In the genomic region with DNA sequence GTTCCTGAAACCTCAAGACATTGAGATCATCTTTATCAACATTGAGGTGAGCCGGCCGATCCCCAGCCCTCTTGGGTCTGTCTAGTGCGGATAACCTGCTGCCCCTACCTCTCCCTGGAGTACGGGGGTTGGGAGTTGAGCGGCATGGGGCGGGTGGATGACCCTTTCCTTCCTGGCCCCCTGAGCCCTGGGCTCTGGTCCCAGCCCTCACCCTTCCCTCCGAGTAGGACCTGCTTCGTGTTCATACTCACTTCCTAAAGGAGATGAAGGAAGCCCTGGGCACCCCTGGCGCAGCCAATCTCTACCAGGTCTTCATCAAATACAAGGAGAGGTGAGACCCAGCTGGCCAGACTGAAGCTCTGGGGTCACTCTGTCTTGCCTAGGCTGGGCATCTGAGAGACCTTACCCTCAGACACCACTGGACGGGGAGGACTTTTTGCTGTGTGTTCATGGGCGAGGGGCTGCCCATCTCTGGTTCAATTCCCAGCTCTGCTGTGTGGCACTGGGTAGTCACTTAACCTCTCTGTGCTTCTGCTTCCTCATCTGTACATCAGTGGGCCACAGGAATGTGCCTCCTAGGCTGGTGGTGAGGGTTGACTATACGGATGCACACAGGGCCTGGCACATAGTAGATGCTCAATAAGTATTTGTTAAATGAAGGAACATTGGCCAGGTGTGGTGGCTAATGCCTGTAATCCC, we compare ENCODE assay signal across 1 cellular context.
A peak's percentile ranks its signal among the peaks of the same experiment; 100 is the strongest.
TF ChIP-seq lines count a peak whose summit lies in the region.

No MANE protein-coding gene starts in this region.

TF ChIP-seq in K562, 482 proteins besides CTCF, POLR2A, EP300 and RAD21:
- TF ChIP-seq LEF1 (IDR thresholded peaks at IDR 0.05) (no peak), ARID1B (IDR thresholded peaks at IDR 0.05) (no peak), TCF3 (CRISPR knock-in tag; IDR thresholded peaks at IDR 0.05) (peak; percentile 32; the same call in 1 of the 2 replicates), FOXK2 (conservative IDR thresholded peaks at IDR 0.05 in 1 of 2, IDR thresholded peaks at IDR 0.05 in 1 of 2; ENCODE audit: low read depth in 2 of 2) (no peak), ARID2 (IDR thresholded peaks at IDR 0.05) (no peak), ZNF507 (tag; conservative IDR thresholded peaks at IDR 0.05) (no peak), ZNF75A (CRISPR knock-in tag; IDR thresholded peaks at IDR 0.05) (no peak), BACH1 (tag; IDR thresholded peaks at IDR 0.05) (no peak), BRD9 (IDR thresholded peaks at IDR 0.05; ENCODE audit: low read depth, partially characterized antibody) (peak; percentile 99), RNF2 (IDR thresholded peaks at IDR 0.05) (no peak), HNRNPLL (IDR thresholded peaks at IDR 0.05; ENCODE audit: low read depth, low read length, poor library complexity, severe bottlenecking) (no peak), ZNF165 (CRISPR knock-in tag; IDR thresholded peaks at IDR 0.05; ENCODE audit: borderline replicate concordance) (no peak), RBM25 (IDR thresholded peaks at IDR 0.05; ENCODE audit: low read depth, low read length, severe bottlenecking) (peak; percentile 93), CBX1 (IDR thresholded peaks at IDR 0.05; ENCODE audit: low read depth) (0 out of 2 replicates have a peak, but pooled peaks have one; percentile 19), PHB (CRISPR knock-in tag; IDR thresholded peaks at IDR 0.05) (no peak), ZFP36 (IDR thresholded peaks at IDR 0.05; ENCODE audit: low read depth, low read length, partially characterized antibody) (peak; percentile 89), WHSC1 (IDR thresholded peaks at IDR 0.05; ENCODE audit: low read length) (no peak), NFXL1 (CRISPR knock-in tag; IDR thresholded peaks at IDR 0.05) (no peak), KDM4B (IDR thresholded peaks at IDR 0.05; ENCODE audit: borderline replicate concordance in 2 of 2, low read depth in 1 of 2) (no peak), SMARCA5 (IDR thresholded peaks at IDR 0.05) (peak; percentile 94), BCOR (IDR thresholded peaks at IDR 0.05) (peak; percentile 83), KDM1A (IDR thresholded peaks at IDR 0.05) (peak; percentile 26 to 56; a peak in 1 of 4 replicates), KDM5B (IDR thresholded peaks at IDR 0.05; ENCODE audit: insufficient replicate concordance, low read depth, low read length) (no peak), RBM22 (IDR thresholded peaks at IDR 0.05; ENCODE audit: low read depth, low read length, poor library complexity, severe bottlenecking) (no peak), CCAR2 (IDR thresholded peaks at IDR 0.05; ENCODE audit: low read depth, low read length) (no peak), SIX5 (IDR thresholded peaks at IDR 0.05; ENCODE audit: borderline replicate concordance in 1 of 2, insufficient read depth in 1 of 2, low read depth in 1 of 2, low read length in 2 of 2) (no peak)
- TF ChIP-seq, protein P1, sequence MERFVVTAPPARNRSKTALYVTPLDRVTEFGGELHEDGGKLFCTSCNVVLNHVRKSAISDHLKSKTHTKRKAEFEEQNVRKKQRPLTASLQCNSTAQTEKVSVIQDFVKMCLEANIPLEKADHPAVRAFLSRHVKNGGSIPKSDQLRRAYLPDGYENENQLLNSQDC (CRISPR knock-in tag; IDR thresholded peaks at IDR 0.05): no peak
- TF ChIP-seq, protein P2, sequence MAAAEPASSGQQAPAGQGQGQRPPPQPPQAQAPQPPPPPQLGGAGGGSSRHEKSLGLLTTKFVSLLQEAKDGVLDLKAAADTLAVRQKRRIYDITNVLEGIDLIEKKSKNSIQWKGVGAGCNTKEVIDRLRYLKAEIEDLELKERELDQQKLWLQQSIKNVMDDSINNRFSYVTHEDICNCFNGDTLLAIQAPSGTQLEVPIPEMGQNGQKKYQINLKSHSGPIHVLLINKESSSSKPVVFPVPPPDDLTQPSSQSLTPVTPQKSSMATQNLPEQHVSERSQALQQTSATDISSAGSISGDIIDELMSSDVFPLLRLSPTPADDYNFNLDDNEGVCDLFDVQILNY (CRISPR knock-in tag; IDR thresholded peaks at IDR 0.05): no peak
- TF ChIP-seq, protein P3, sequence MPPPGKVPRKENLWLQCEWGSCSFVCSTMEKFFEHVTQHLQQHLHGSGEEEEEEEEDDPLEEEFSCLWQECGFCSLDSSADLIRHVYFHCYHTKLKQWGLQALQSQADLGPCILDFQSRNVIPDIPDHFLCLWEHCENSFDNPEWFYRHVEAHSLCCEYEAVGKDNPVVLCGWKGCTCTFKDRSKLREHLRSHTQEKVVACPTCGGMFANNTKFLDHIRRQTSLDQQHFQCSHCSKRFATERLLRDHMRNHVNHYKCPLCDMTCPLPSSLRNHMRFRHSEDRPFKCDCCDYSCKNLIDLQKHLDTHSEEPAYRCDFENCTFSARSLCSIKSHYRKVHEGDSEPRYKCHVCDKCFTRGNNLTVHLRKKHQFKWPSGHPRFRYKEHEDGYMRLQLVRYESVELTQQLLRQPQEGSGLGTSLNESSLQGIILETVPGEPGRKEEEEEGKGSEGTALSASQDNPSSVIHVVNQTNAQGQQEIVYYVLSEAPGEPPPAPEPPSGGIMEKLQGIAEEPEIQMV (tag; conservative IDR thresholded peaks at IDR 0.05; ENCODE audit: low read depth): no peak
- TF ChIP-seq, protein P4, sequence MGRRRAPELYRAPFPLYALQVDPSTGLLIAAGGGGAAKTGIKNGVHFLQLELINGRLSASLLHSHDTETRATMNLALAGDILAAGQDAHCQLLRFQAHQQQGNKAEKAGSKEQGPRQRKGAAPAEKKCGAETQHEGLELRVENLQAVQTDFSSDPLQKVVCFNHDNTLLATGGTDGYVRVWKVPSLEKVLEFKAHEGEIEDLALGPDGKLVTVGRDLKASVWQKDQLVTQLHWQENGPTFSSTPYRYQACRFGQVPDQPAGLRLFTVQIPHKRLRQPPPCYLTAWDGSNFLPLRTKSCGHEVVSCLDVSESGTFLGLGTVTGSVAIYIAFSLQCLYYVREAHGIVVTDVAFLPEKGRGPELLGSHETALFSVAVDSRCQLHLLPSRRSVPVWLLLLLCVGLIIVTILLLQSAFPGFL (CRISPR knock-in tag; IDR thresholded peaks at IDR 0.05): no peak
- TF ChIP-seq, protein P5, sequence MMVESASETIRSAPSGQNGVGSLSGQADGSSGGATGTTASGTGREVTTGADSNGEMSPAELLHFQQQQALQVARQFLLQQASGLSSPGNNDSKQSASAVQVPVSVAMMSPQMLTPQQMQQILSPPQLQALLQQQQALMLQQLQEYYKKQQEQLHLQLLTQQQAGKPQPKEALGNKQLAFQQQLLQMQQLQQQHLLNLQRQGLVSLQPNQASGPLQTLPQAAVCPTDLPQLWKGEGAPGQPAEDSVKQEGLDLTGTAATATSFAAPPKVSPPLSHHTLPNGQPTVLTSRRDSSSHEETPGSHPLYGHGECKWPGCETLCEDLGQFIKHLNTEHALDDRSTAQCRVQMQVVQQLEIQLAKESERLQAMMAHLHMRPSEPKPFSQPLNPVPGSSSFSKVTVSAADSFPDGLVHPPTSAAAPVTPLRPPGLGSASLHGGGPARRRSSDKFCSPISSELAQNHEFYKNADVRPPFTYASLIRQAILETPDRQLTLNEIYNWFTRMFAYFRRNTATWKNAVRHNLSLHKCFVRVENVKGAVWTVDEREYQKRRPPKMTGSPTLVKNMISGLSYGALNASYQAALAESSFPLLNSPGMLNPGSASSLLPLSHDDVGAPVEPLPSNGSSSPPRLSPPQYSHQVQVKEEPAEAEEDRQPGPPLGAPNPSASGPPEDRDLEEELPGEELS (CRISPR knock-in tag; IDR thresholded peaks at IDR 0.05; ENCODE audit: borderline replicate concordance): no peak
- TF ChIP-seq, protein P6, sequence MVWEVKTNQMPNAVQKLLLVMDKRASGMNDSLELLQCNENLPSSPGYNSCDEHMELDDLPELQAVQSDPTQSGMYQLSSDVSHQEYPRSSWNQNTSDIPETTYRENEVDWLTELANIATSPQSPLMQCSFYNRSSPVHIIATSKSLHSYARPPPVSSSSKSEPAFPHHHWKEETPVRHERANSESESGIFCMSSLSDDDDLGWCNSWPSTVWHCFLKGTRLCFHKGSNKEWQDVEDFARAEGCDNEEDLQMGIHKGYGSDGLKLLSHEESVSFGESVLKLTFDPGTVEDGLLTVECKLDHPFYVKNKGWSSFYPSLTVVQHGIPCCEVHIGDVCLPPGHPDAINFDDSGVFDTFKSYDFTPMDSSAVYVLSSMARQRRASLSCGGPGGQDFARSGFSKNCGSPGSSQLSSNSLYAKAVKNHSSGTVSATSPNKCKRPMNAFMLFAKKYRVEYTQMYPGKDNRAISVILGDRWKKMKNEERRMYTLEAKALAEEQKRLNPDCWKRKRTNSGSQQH (CRISPR knock-in tag; IDR thresholded peaks at IDR 0.05): no peak
